In genomic region chr4:72974694-72975487, GRCh38 we compare ENCODE assay signal across 12 cellular contexts.
A peak's percentile ranks its signal among the peaks of the same experiment; 100 is the strongest.
DNase-seq lines count a peak whose midpoint lies in the region; ATAC-seq and TF ChIP-seq lines count a peak whose summit lies in the region.
"Had no signal": no experiment of that assay in that cellular context is flagged by ENCODE, and none has a peak within 500 bp of the region (broad histone marks: within the 10 kb centered on the region; RNA-seq: fewer than 3 reads in every experiment).

No MANE protein-coding gene starts in this region.

- peak; percentile 24 for DNase-seq in HEK293T (ENCODE audit: extremely low spot score)
- DNase-seq in NCI-H748 treated with DMSO at 0.1 percent for 48 hours (lab: John Stamatoyannopoulos, UW): peak; percentile 12
- DNase-seq in cardiac fibroblast (ENCODE audit: low read depth in 2 of 2): peak; percentile 43 to 76
- DNase-seq in trophoblast cell: peak in 1 of 2 donors; percentile 23
- DNase-seq in GM13976 (ENCODE audit: low spot score): no peak
- DNase-seq in naive thymus-derived CD8-positive, alpha-beta T cell: no peak
- no peak for DNase-seq in GM20000 (ENCODE audit: low spot score)
- DNase-seq in stimulated activated CD4-positive, alpha-beta T cell treated with anti-CD3 and anti-CD28 coated beads, Interleukin-2, amount 100 ng/mL, for 24 hours: no peak
- DNase-seq: activated B cell treated with CpG ODN at 0.5 μM for 24 hours; activated naive CD4-positive, alpha-beta T cell treated with anti-CD3 and anti-CD28 coated beads, Interleukin-2, amount 50 U/mL, for 16 hours; NCI-H446 treated with DMSO at 0.1 percent for 48 hours; retina had no signal

- no peak overlapping the region for H2AK5ac ChIP-seq in trophoblast cell (ENCODE audit: low read length)

- H3K4me3 ChIP-seq in cardiac fibroblast (replicated peaks in 1 of 2; ENCODE audit: low read depth in 2 of 2, low read length in 2 of 2) (no peak overlapping the region), trophoblast cell (ENCODE audit: low read depth, low read length) (no peak overlapping the region)

- H3K79me1 ChIP-seq in trophoblast cell (ENCODE audit: low read length): peaks cover 2% of the 10 kb centered on the region

- H3K9me3 ChIP-seq in trophoblast cell (ENCODE audit: insufficient read depth, low read depth, low read length): no peaks in the 10 kb centered on the region

- H3K27me3 ChIP-seq in trophoblast cell (ENCODE audit: insufficient read depth, low read length): no peaks in the 10 kb centered on the region

- H3K27ac ChIP-seq in trophoblast cell (ENCODE audit: low read depth, low read length): no peak overlapping the region

- no peak overlapping the region for H3K9ac ChIP-seq in trophoblast cell (ENCODE audit: low read length)

- H3K4ac ChIP-seq in trophoblast cell (ENCODE audit: low read depth, low read length): no peak overlapping the region

- no peak overlapping the region for H2AFZ ChIP-seq in trophoblast cell (ENCODE audit: insufficient read depth, low read length, poor library complexity)

- no peaks in the 10 kb centered on the region for H3K36me3 ChIP-seq in trophoblast cell (ENCODE audit: control insufficient read depth in 1 of 2, insufficient read depth in 2 of 2, low read length in 2 of 2)

- no peak overlapping the region for H3K18ac ChIP-seq in trophoblast cell (ENCODE audit: low read length)

- no peak overlapping the region for H3K23ac ChIP-seq in trophoblast cell (ENCODE audit: low read length)

- H3K4me3 Mint-ChIP-seq in naive thymus-derived CD8-positive, alpha-beta T cell: no peak overlapping the region
- H3K4me3 Mint-ChIP-seq: activated B cell treated with CpG ODN at 0.5 μM for 24 hours had no signal

- H3K79me2 ChIP-seq in trophoblast cell (ENCODE audit: control insufficient read depth, insufficient read depth, low read length, poor library complexity): no peaks in the 10 kb centered on the region

- H3K36me3 Mint-ChIP-seq in naive thymus-derived CD8-positive, alpha-beta T cell: no peaks in the 10 kb centered on the region

- H3K9me3 Mint-ChIP-seq in naive thymus-derived CD8-positive, alpha-beta T cell: no peaks in the 10 kb centered on the region

- peak overlapping the region; percentile 66 for H4K8ac ChIP-seq in trophoblast cell (ENCODE audit: low read depth, low read length)

- no peak overlapping the region for H2BK12ac ChIP-seq in trophoblast cell (ENCODE audit: low read length)

- H4K12ac ChIP-seq in trophoblast cell (ENCODE audit: low read depth, low read length): no peak overlapping the region

- ATAC-seq in naive thymus-derived CD8-positive, alpha-beta T cell: no peak

- H3K4me2 ChIP-seq in trophoblast cell (ENCODE audit: low read length): no peak overlapping the region

- in situ Hi-C loops in GM13976 (cut with MboI; ENCODE audit: low sequenced_read_pairs, unreplicated experiment): no loop called here

- CTCF ChIA-PET in HEK293T (lab: Yijun Ruan, JAX): interaction anchor here (1.2 kb wide), 1 partner anchor 47 kb away, joined by 3 read pairs; no protein-coding TSS in a partner anchor

- no peak overlapping the region for H2BK120ac ChIP-seq in trophoblast cell (ENCODE audit: insufficient read depth, low read length, poor library complexity)

- H3K4me1 ChIP-seq in trophoblast cell (ENCODE audit: control insufficient read depth in 1 of 2, insufficient read depth in 2 of 2, low read length in 2 of 2): no peaks in the 10 kb centered on the region

- H3K27ac Mint-ChIP-seq in naive thymus-derived CD8-positive, alpha-beta T cell: peak overlapping the region in 1 of 10 donors; percentile 18
- H3K27ac Mint-ChIP-seq: activated B cell treated with CpG ODN at 0.5 μM for 24 hours had no signal

- H2BK5ac ChIP-seq in trophoblast cell (ENCODE audit: low read depth, low read length, poor library complexity): no peak overlapping the region

- no peak overlapping the region for H3K14ac ChIP-seq in trophoblast cell (ENCODE audit: low read length)

- no CpG with 5 or more reads among the region's 8 CpGs for whole genome bisulfite sequencing in trophoblast cell (ENCODE audit: extremely low coverage, insufficient coverage, insufficient read length)

- H4K91ac ChIP-seq in trophoblast cell (ENCODE audit: low read depth, low read length): no peak overlapping the region

- POLR2A ChIA-PET in HEK293T (lab: Yijun Ruan, JAX): no interaction called here
- POLR2A ChIA-PET in naive thymus-derived CD8-positive, alpha-beta T cell (lab: Charles Lee): no interaction called here

- H3K4me1 Mint-ChIP-seq in naive thymus-derived CD8-positive, alpha-beta T cell: peaks cover 0 to 6% (median 3%) of the 10 kb centered on the region in 4 donors
- H3K4me1 Mint-ChIP-seq: activated B cell treated with CpG ODN at 0.5 μM for 24 hours had no signal

- H3K27me3 Mint-ChIP-seq in naive thymus-derived CD8-positive, alpha-beta T cell: peaks cover 6 to 18% (median 7%) of the 10 kb centered on the region in 5 donors

- TF ChIP-seq CTCF in cardiac fibroblast (IDR thresholded peaks at IDR 0.05; ENCODE audit: low read depth, low read length): no peak
- TF ChIP-seq CTCF in GM13976 (IDR thresholded peaks at IDR 0.05; ENCODE audit: borderline replicate concordance, control extremely low read depth, extremely low read depth, insufficient read depth, missing control alignments): no peak
- no peak for TF ChIP-seq CTCF in GM20000 (IDR thresholded peaks at IDR 0.05; ENCODE audit: extremely low read depth, missing control alignments)

TF ChIP-seq in HEK293T, 16 proteins besides CTCF, POLR2A, EP300 and RAD21:
- TF ChIP-seq PKNOX1 (IDR thresholded peaks at IDR 0.05): peak; percentile 90
- TF ChIP-seq ZNF384 (IDR thresholded peaks at IDR 0.05): no peak

Comparison
In these comparisons a context has a peak if more than half of its experiments do, and no peak if none do; other contexts are left out.
1. DNase-seq: peak in HEK293T (single experiment), NCI-H748 treated with DMSO at 0.1 percent for 48 hours (single experiment) and cardiac fibroblast (2 of 2); none in GM13976 (single experiment), naive thymus-derived CD8-positive, alpha-beta T cell (0 of 10), GM20000 (single experiment) and stimulated activated CD4-positive, alpha-beta T cell treated with anti-CD3 and anti-CD28 coated beads, Interleukin-2, amount 100 ng/mL, for 24 hours (0 of 2).